9 cellular contexts compared by ENCODE assay signal in the genomic region with DNA sequence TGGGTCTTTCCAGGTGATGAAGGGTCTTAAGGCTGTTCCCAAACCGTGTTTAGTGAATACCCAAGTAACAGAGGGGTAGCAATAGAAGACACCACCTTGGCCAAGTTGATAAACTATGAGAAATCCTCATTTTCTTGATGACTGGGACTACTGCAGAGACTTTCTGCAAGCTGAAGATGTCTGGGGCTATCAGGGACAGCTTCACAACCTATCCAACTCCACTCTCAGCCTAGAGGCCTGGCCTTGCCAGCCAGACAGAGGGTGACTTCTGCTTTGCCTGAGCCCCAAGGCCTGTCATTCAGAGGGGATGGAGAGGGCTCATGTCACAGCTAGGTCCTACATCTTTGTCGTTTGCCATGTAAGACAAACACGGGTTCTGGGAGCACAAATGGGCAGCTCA.
"Had no signal": no experiment of that assay in that cellular context is flagged by ENCODE, and none has a peak within 500 bp of the region (broad histone marks: within the 10 kb centered on the region; RNA-seq: fewer than 3 reads in every experiment).

No MANE protein-coding gene starts in this region.

- H3K27ac Mint-ChIP-seq: HFFc6, IgD-negative memory B cell had no signal

- H3K4me3 Mint-ChIP-seq: HFFc6, IgD-negative memory B cell had no signal

- DNase-seq: GM23248, GOT3, H7, HFFc6 had no signal

- H3K4me3 ChIP-seq: GM23248, HAP-1 had no signal

- ATAC-seq: HCT116, HepG2 had no signal

- H3K4me1 ChIP-seq: HAP-1 had no signal

- H3K36me3 ChIP-seq: HAP-1 had no signal

- H2AFZ ChIP-seq: GM23248 had no signal

- H3K9ac ChIP-seq: GM23248 had no signal

- H3K27ac ChIP-seq: GM23248, HL-60 had no signal

- H3K9me3 ChIP-seq: HAP-1 had no signal

- H3K36me3 Mint-ChIP-seq: IgD-negative memory B cell had no signal

- H3K9me3 Mint-ChIP-seq: HFFc6, IgD-negative memory B cell had no signal

- FAIRE-seq: HepG2 had no signal
